In genomic region chr10:88582411-88582805, GRCh38 we compare ENCODE assay signal across 8 cellular contexts. TPM values are rescaled to one million over a fixed set of nuclear protein-coding genes. Genes with fewer than 3 reads are reported as not detected.
A peak's percentile ranks its signal among the peaks of the same experiment; 100 is the strongest.
DNase-seq lines count a peak whose midpoint lies in the region; ATAC-seq and TF ChIP-seq lines count a peak whose summit lies in the region.

No MANE protein-coding gene starts in this region.

- no peak for TF ChIP-seq CTCF in OCI-LY3 (IDR thresholded peaks at IDR 0.05; ENCODE audit: low read depth, low read length)
- TF ChIP-seq CTCF in esophagus muscularis mucosa (IDR thresholded peaks at IDR 0.05): no peak
- TF ChIP-seq CTCF in ovary (IDR thresholded peaks at IDR 0.05): no peak

- peaks cover 7% of the 10 kb centered on the region for H3K4me1 ChIP-seq in CD8-positive, alpha-beta memory T cell (ENCODE audit: insufficient read depth, low read length)
- H3K4me1 ChIP-seq in OCI-LY3 (ENCODE audit: low read length): no peaks in the 10 kb centered on the region
- H3K4me1 ChIP-seq in esophagus muscularis mucosa: peaks cover 0 to 13% (median 9%) of the 10 kb centered on the region in 4 donors
- no peaks in the 10 kb centered on the region for H3K4me1 ChIP-seq in ovary (ENCODE audit: insufficient read depth)

- H2AFZ ChIP-seq in OCI-LY3 (ENCODE audit: low read depth, low read length): peak overlapping the region; percentile 60; the same call in 1 of the 2 replicates

- H3K9ac ChIP-seq in OCI-LY3 (ENCODE audit: low read length): no peak overlapping the region

- peaks cover 11 to 15% (median 12%) of the 10 kb centered on the region in 3 donors for H3K4me1 Mint-ChIP-seq in CD8-positive, alpha-beta memory T cell

- peaks cover 0 to 7% (median 0%) of the 10 kb centered on the region in 5 donors for H3K9me3 Mint-ChIP-seq in CD8-positive, alpha-beta memory T cell

- intact Hi-C loops in esophagus muscularis mucosa (cut with DNase I) (loop anchor here (10.0 kb wide), 1 partner anchor 222 kb away; the partner anchor contains the start of gene LIPM), ovary (cut with DNase I) (no loop called here)

- CTCF ChIA-PET in CD8-positive, alpha-beta memory T cell (lab: Charles Lee): interaction anchor here (0.8 to 1.5 kb wide), 11 partner anchors 8 to 731 kb away, joined by 3 to 8 read pairs (median 4); no protein-coding TSS in a partner anchor

- 0 out of 2 replicates have a peak overlapping the region, but pooled peaks have one; percentile 59 for H3K4me2 ChIP-seq in OCI-LY3 (ENCODE audit: low read length)

- peak overlapping the region; percentile 90 to 97 (median 92) for H3K4me3 Mint-ChIP-seq in CD8-positive, alpha-beta memory T cell

- peaks cover 0 to 4% (median 2%) of the 10 kb centered on the region in 3 donors for H3K36me3 Mint-ChIP-seq in CD8-positive, alpha-beta memory T cell

- no peaks in the 10 kb centered on the region for H3K36me3 ChIP-seq in CD8-positive, alpha-beta memory T cell (ENCODE audit: insufficient read depth, low read length)
- H3K36me3 ChIP-seq in OCI-LY3 (replicated peaks; ENCODE audit: low read depth, low read length) (no peaks in the 10 kb centered on the region), esophagus muscularis mucosa (no peaks in the 10 kb centered on the region), ovary (no peaks in the 10 kb centered on the region)

- no peak for DNase-seq in CD8-positive, alpha-beta memory T cell
- no peak for DNase-seq in esophagus muscularis mucosa (ENCODE audit: extremely low spot score)
- no peak for DNase-seq in ovary
- DNase-seq in DMS114 treated with DMSO at 0.1 percent for 48 hours (lab: John Stamatoyannopoulos, UW; ENCODE audit: unreplicated experiment): no peak
- DNase-seq in NCI-H2081 treated with DMSO at 0.1 percent for 48 hours (lab: John Stamatoyannopoulos, UW): no peak
- DNase-seq in KG1 (lab: John Stamatoyannopoulos, UW): no peak

- no peaks in the 10 kb centered on the region for H3K27me3 ChIP-seq in CD8-positive, alpha-beta memory T cell (ENCODE audit: insufficient read depth, low read length, poor library complexity, severe bottlenecking)
- H3K27me3 ChIP-seq in OCI-LY3 (ENCODE audit: low read depth, low read length) (no peaks in the 10 kb centered on the region), esophagus muscularis mucosa (no peaks in the 10 kb centered on the region), ovary (no peaks in the 10 kb centered on the region)

- H3K27ac Mint-ChIP-seq in CD8-positive, alpha-beta memory T cell: peak overlapping the region; percentile 49 to 97 (median 88)

- TF ChIP-seq POLR2A in esophagus muscularis mucosa (IDR thresholded peaks at IDR 0.05; ENCODE audit: low read depth) (no peak), ovary (IDR thresholded peaks at IDR 0.05) (no peak), GM18505 (IDR thresholded peaks at IDR 0.05; ENCODE audit: borderline replicate concordance, extremely low read depth, insufficient read depth, insufficient read length) (no peak)

- peaks cover 0 to 9% of the 10 kb centered on the region in 2 donors for H3K27me3 Mint-ChIP-seq in CD8-positive, alpha-beta memory T cell

- peak overlapping the region; percentile 85 for H3K4me3 ChIP-seq in CD8-positive, alpha-beta memory T cell (ENCODE audit: low read length)
- H3K4me3 ChIP-seq in OCI-LY3 (ENCODE audit: low read length) (peak overlapping the region; percentile 69), esophagus muscularis mucosa (peak overlapping the region; percentile 63 to 74 (median 72)), ovary (peak overlapping the region; percentile 65)

- H3K27ac ChIP-seq in CD8-positive, alpha-beta memory T cell (ENCODE audit: low read depth, low read length): no peak overlapping the region
- no peak overlapping the region for H3K27ac ChIP-seq in OCI-LY3 (ENCODE audit: low read length)
- H3K27ac ChIP-seq in esophagus muscularis mucosa (replicated peaks in 1 of 4): peak overlapping the region; percentile 89 to 95 (median 92)
- peak overlapping the region; percentile 86 to 87 for H3K27ac ChIP-seq in ovary

- no peaks in the 10 kb centered on the region for H3K79me2 ChIP-seq in OCI-LY3 (ENCODE audit: low read length)

- 13% methylated on average over 4 of the region's 4 CpGs for WGBS in esophagus muscularis mucosa
- 0 to 4% (median 2%) methylated on average over 4 of the region's 4 CpGs for WGBS in ovary, 3 donors

- POLR2A ChIA-PET in CD8-positive, alpha-beta memory T cell (lab: Charles Lee): interaction anchor here (0.7 to 1.4 kb wide), 6 partner anchors 11 to 1119 kb away, joined by 3 to 6 read pairs (median 4); partner anchors contain the start of genes KIF20B and STAMBPL1

- H4K20me1 ChIP-seq in OCI-LY3 (ENCODE audit: insufficient read depth, low read length): no peaks in the 10 kb centered on the region

- TF ChIP-seq EP300 in esophagus muscularis mucosa (IDR thresholded peaks at IDR 0.05): no peak
- TF ChIP-seq EP300 in ovary (IDR thresholded peaks at IDR 0.05): no peak

- no peaks in the 10 kb centered on the region for H3K9me3 ChIP-seq in CD8-positive, alpha-beta memory T cell (ENCODE audit: low read length)
- H3K9me3 ChIP-seq in OCI-LY3 (ENCODE audit: insufficient read depth, low read length): no peaks in the 10 kb centered on the region
- no peaks in the 10 kb centered on the region for H3K9me3 ChIP-seq in esophagus muscularis mucosa
- H3K9me3 ChIP-seq in ovary: peaks cover 0 to 2% of the 10 kb centered on the region in 2 donors

- no peak for ATAC-seq in GM18505 (IDR thresholded peaks at IDR 0.05; ENCODE audit: unreplicated experiment)

RNA-seq across cellular contexts. Expression of gene RNLS, which starts 0.7 kb away (rescaled TPM):
- 1 to 10 TPM; 4.6 to 7.0 TPM for total RNA-seq in CD8-positive, alpha-beta memory T cell
- polyA plus RNA-seq in CD8-positive, alpha-beta memory T cell: 4.0 TPM
- total RNA-seq in esophagus muscularis mucosa (10 to 100 TPM in 2 of 4 donors, 1 to 10 TPM in 2; 6.7 to 12.9 (median 10.9) TPM), ovary (10 to 100 TPM in 6 of 7 donors, 1 to 10 TPM in 1; 9.3 to 21.9 (median 15.8) TPM)
- polyA plus RNA-seq in ovary: 10 to 100 TPM in 1 of 2 donors, 1 to 10 TPM in 1; 7.5 to 11.7 TPM

RNA-seq across cellular contexts. Expression of gene LIPJ, which starts 4.2 kb away (rescaled TPM):
- under 1 TPM in 1 of 2 experiments, not detected in 1; 0.16 TPM for total RNA-seq in CD8-positive, alpha-beta memory T cell
- not detected for polyA plus RNA-seq in CD8-positive, alpha-beta memory T cell
- total RNA-seq in esophagus muscularis mucosa (under 1 TPM in 1 of 4 donors, not detected in 3; 0.19 TPM), ovary (under 1 TPM; 0.08 to 0.25 (median 0.20) TPM)
- not detected for polyA plus RNA-seq in ovary

Comparison
In these comparisons a context has a peak if more than half of its experiments do, and no peak if none do; other contexts are left out.
1. H3K27ac ChIP-seq: peak in esophagus muscularis mucosa (4 of 4) and ovary (2 of 2); none in CD8-positive, alpha-beta memory T cell (single experiment) and OCI-LY3 (single experiment).
2. Peak in every context shown above with its lines, with median percentiles within 50 percentile points of each other: H3K4me3 ChIP-seq.